ENCODE assay signal across 8 cellular contexts in the genomic region with DNA sequence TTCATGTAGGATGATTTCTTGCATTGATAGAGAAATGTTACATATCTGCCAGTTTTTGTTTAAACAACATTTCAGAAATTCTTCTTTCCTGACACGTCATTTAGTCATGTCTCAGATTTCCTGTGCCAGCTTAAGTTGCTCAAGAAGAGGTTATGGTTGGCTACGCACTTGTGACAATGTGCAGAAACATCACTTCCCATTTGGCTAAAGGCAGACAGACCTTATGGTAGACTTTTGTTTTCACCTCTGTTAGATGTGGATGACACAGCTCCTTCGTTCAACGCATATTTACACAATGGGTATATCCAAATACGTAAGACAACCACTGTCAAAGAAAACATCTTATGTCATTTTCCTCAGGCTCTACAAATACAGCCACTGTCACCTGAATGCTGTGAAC.
DNase-seq lines count a peak whose midpoint lies in the region; ATAC-seq and TF ChIP-seq lines count a peak whose summit lies in the region.

No MANE protein-coding gene starts in this region.

- CTCF ChIA-PET in RWPE1 (lab: Yijun Ruan, JAX): interaction anchor here (0.6 to 0.7 kb wide), 3 partner anchors 14 to 347 kb away, joined by 3 to 6 read pairs (median 3); no protein-coding TSS in a partner anchor

- no peak overlapping the region for H3K4me3 Mint-ChIP-seq in stimulated activated naive CD8-positive, alpha-beta T cell treated with anti-CD3 and anti-CD28 coated beads, Interleukin-15, amount 100 ng/mL, for 72 hours

- no peaks in the 10 kb centered on the region for H3K9me3 ChIP-seq in spleen

- 28 to 49% (median 35%) methylated on average over 5 of the region's 5 CpGs for WGBS in spleen, 5 donors

- peaks cover 8% of the 10 kb centered on the region for H3K4me1 Mint-ChIP-seq in stimulated activated naive CD8-positive, alpha-beta T cell treated with anti-CD3 and anti-CD28 coated beads, Interleukin-15, amount 100 ng/mL, for 72 hours

- POLR2A ChIA-PET in RWPE1 (lab: Yijun Ruan, JAX; ENCODE audit: low non-redundant PET): no interaction called here

- no peak for TF ChIP-seq CTCF in RWPE1 (conservative IDR thresholded peaks at IDR 0.05; ENCODE audit: low read depth)
- TF ChIP-seq CTCF in foreskin keratinocyte (conservative IDR thresholded peaks at IDR 0.05): no peak
- TF ChIP-seq CTCF in spleen (IDR thresholded peaks at IDR 0.05 in 8 of 11, conservative IDR thresholded peaks at IDR 0.05 in 3 of 11): no peak

- H3K27me3 Mint-ChIP-seq in stimulated activated naive CD8-positive, alpha-beta T cell treated with anti-CD3 and anti-CD28 coated beads, Interleukin-15, amount 100 ng/mL, for 72 hours: no peaks in the 10 kb centered on the region

- intact Hi-C loops in spleen (cut with DNase I; ENCODE audit: low total_unique reads): no loop called here

- H3K27ac ChIP-seq in RWPE1 (no peak overlapping the region), foreskin keratinocyte (peak overlapping the region; percentile 49), spleen (peak overlapping the region; percentile 4 to 89 (median 69))

- H3K4me3 ChIP-seq in spleen: peak overlapping the region in 1 of 8 donors; percentile 58

- peak; percentile 36 for ATAC-seq in stimulated activated naive CD8-positive, alpha-beta T cell treated with anti-CD3 and anti-CD28 coated beads, Interleukin-15, Interleukin-2, amounts not matched to agents 100 U/mL and 50 U/mL, for 24 hours
- no peak for ATAC-seq in stimulated activated naive CD8-positive, alpha-beta T cell treated with anti-CD3 and anti-CD28 coated beads, Interleukin-15, amount 100 ng/mL, for 72 hours
- ATAC-seq in HG03103 (IDR thresholded peaks at IDR 0.05; ENCODE audit: low read depth, unreplicated experiment): peak; percentile 89
- peak; percentile 92 for ATAC-seq in foreskin keratinocyte

- H3K27me3 ChIP-seq in foreskin keratinocyte: no peaks in the 10 kb centered on the region
- H3K27me3 ChIP-seq in spleen (replicated peaks in 1 of 7): no peaks in the 10 kb centered on the region

- TF ChIP-seq POLR2A in spleen (IDR thresholded peaks at IDR 0.05): no peak

- no peaks in the 10 kb centered on the region for H3K9me3 Mint-ChIP-seq in stimulated activated naive CD8-positive, alpha-beta T cell treated with anti-CD3 and anti-CD28 coated beads, Interleukin-15, amount 100 ng/mL, for 72 hours

- no peak overlapping the region for H3K27ac Mint-ChIP-seq in stimulated activated naive CD8-positive, alpha-beta T cell treated with anti-CD3 and anti-CD28 coated beads, Interleukin-15, amount 100 ng/mL, for 72 hours

- no peaks in the 10 kb centered on the region for H3K36me3 ChIP-seq in spleen

- H3K4me1 ChIP-seq in foreskin keratinocyte (peaks cover 22% of the 10 kb centered on the region), spleen (peaks cover 11 to 50% (median 33%) of the 10 kb centered on the region in 6 donors)

- no peak for DNase-seq in stimulated activated naive CD8-positive, alpha-beta T cell treated with anti-CD3 and anti-CD28 coated beads, Interleukin-15, Interleukin-2, amounts not matched to agents 100 U/mL and 50 U/mL, for 24 hours
- DNase-seq in stimulated activated naive CD8-positive, alpha-beta T cell treated with anti-CD3 and anti-CD28 coated beads, Interleukin-15, amount 100 ng/mL, for 72 hours: no peak
- DNase-seq in RWPE1 (ENCODE audit: low spot score) (peak; percentile 64), foreskin keratinocyte (peak; percentile 85 to 91), spleen (no peak), ecto neural progenitor cell (ENCODE audit: low spot score) (no peak), GOT3 (lab: John Stamatoyannopoulos, UW) (no peak)

Comparison
In these comparisons a context has a peak if more than half of its experiments do, and no peak if none do; other contexts are left out.
1. DNase-seq: peak in RWPE1 (single experiment) and foreskin keratinocyte (2 of 2); none in stimulated activated naive CD8-positive, alpha-beta T cell treated with anti-CD3 and anti-CD28 coated beads, Interleukin-15, Interleukin-2, amounts not matched to agents 100 U/mL and 50 U/mL, for 24 hours (single experiment), stimulated activated naive CD8-positive, alpha-beta T cell treated with anti-CD3 and anti-CD28 coated beads, Interleukin-15, amount 100 ng/mL, for 72 hours (0 of 2), spleen (single experiment), ecto neural progenitor cell (single experiment) and GOT3 (single experiment).